In the genomic region with DNA sequence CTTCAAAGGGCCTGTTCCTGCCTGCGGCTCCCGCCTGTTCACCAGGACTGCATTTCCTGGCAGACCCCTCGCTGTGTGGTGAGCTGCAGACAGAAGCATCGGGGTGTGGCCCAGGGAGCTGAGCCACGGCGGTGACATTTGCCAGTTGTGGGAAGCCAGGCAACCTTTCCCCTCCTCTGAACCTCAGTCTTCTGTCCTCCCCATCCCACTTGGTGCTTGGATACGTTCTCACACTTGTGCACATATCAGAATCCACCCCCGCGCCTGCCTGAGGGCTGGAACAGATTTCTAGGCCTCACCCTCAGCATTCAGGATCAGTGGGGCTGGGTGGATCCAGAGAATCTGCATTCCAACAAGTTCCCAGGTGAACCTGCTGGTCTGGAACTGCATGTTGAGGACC, we compare ENCODE assay signal across 1 cellular context.
TF ChIP-seq lines count a peak whose summit lies in the region.

No MANE protein-coding gene starts in this region.

TF ChIP-seq in H1, 55 proteins besides CTCF, POLR2A, EP300 and RAD21:
- TF ChIP-seq, protein P1, sequence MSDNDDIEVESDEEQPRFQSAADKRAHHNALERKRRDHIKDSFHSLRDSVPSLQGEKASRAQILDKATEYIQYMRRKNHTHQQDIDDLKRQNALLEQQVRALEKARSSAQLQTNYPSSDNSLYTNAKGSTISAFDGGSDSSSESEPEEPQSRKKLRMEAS (IDR thresholded peaks at IDR 0.05), result no peak
- no peak for TF ChIP-seq BACH1 (IDR thresholded peaks at IDR 0.05; ENCODE audit: low read length)
